1 cellular context compared by ENCODE assay signal in genomic region chr18:31878358-31878757, GRCh38.
TF ChIP-seq lines count a peak whose summit lies in the region.

No MANE protein-coding gene starts in this region.

TF ChIP-seq in GM23338, 12 proteins besides CTCF, POLR2A, EP300 and RAD21 (continued from another document):
- TF ChIP-seq ZNF462 (CRISPR knock-in tag; IDR thresholded peaks at IDR 0.05) (no peak), ZNF331 (CRISPR knock-in tag; IDR thresholded peaks at IDR 0.05; ENCODE audit: low read depth) (no peak), POLR2AphosphoS5 (IDR thresholded peaks at IDR 0.05; ENCODE audit: low read depth) (no peak), EZH2phosphoT487 (IDR thresholded peaks at IDR 0.05; ENCODE audit: unreplicated experiment) (no peak), ZNF114 (CRISPR knock-in tag; IDR thresholded peaks at IDR 0.05) (no peak)
TF ChIP-seq in GM23338: peak in this region for 0.
